ENCODE assay signal across 10 cellular contexts in genomic region chr10:6211341-6212265, GRCh38. TPM values are rescaled to one million over a fixed set of nuclear protein-coding genes. Genes with fewer than 3 reads are reported as not detected.
A peak's percentile ranks its signal among the peaks of the same experiment; 100 is the strongest.
DNase-seq lines count a peak whose midpoint lies in the region; ATAC-seq, FAIRE-seq and TF ChIP-seq lines count a peak whose summit lies in the region.
"Had no signal": no experiment of that assay in that cellular context is flagged by ENCODE, and none has a peak within 500 bp of the region (broad histone marks: within the 10 kb centered on the region; RNA-seq: fewer than 3 reads in every experiment).

No MANE protein-coding gene starts in this region.

- no peaks in the 10 kb centered on the region for H3K27me3 Mint-ChIP-seq in natural killer cell treated with Interleukin-12 subunit alpha and Interleukin-12 subunit beta and Interleukin-15 and Interleukin-18, amount 100 ng/mL, for 72 hours
- H3K27me3 Mint-ChIP-seq in natural killer cell (ENCODE audit: low read depth in 2 of 2): no peaks in the 10 kb centered on the region

- no peak overlapping the region for H3K27ac Mint-ChIP-seq in natural killer cell treated with Interleukin-12 subunit alpha and Interleukin-12 subunit beta and Interleukin-15 and Interleukin-18, amount 100 ng/mL, for 72 hours
- no peak overlapping the region for H3K27ac Mint-ChIP-seq in natural killer cell
- H3K27ac Mint-ChIP-seq in stimulated activated effector memory CD8-positive, alpha-beta T cell treated with anti-CD3 and anti-CD28 coated beads, Interleukin-12 subunit alpha, Interleukin-12 subunit beta, amount 100 ng/mL, for 72 hours: no peak overlapping the region

- TF ChIP-seq CTCF in natural killer cell (IDR thresholded peaks at IDR 0.05): no peak
- no peak for TF ChIP-seq CTCF in neural cell (IDR thresholded peaks at IDR 0.05; ENCODE audit: poor library complexity, severe bottlenecking)

- intact Hi-C loops in natural killer cell (cut with micrococcal nuclease): no loop called here

- no peak overlapping the region for H3K4me3 Mint-ChIP-seq in natural killer cell treated with Interleukin-12 subunit alpha and Interleukin-12 subunit beta and Interleukin-15 and Interleukin-18, amount 100 ng/mL, for 72 hours
- no peak overlapping the region for H3K4me3 Mint-ChIP-seq in natural killer cell
- no peak overlapping the region for H3K4me3 Mint-ChIP-seq in stimulated activated effector memory CD8-positive, alpha-beta T cell treated with anti-CD3 and anti-CD28 coated beads, Interleukin-12 subunit alpha, Interleukin-12 subunit beta, amount 100 ng/mL, for 72 hours

- H3K4me1 Mint-ChIP-seq in natural killer cell treated with Interleukin-12 subunit alpha and Interleukin-12 subunit beta and Interleukin-15 and Interleukin-18, amount 100 ng/mL, for 72 hours (ENCODE audit: low read depth in 2 of 2): peaks cover 14 to 31% of the 10 kb centered on the region in 2 donors
- H3K4me1 Mint-ChIP-seq in natural killer cell: no peaks in the 10 kb centered on the region
- H3K4me1 Mint-ChIP-seq in stimulated activated effector memory CD8-positive, alpha-beta T cell treated with anti-CD3 and anti-CD28 coated beads, Interleukin-12 subunit alpha, Interleukin-12 subunit beta, amount 100 ng/mL, for 72 hours: peaks cover 30% of the 10 kb centered on the region

- H3K79me2 ChIP-seq in neural cell (replicated peaks; ENCODE audit: insufficient read depth, low read length): peaks cover 32% of the 10 kb centered on the region

- no peaks in the 10 kb centered on the region for H3F3A ChIP-seq in neural cell (ENCODE audit: insufficient read depth, low read length, poor library complexity, severe bottlenecking)

- H3K36me3 ChIP-seq in neural cell (ENCODE audit: insufficient read depth, low read length): no peaks in the 10 kb centered on the region

- H3K4me3 ChIP-seq in neural cell (ENCODE audit: low read length): peak overlapping the region; percentile 23

- no peak for TF ChIP-seq RAD21 in neural cell (conservative IDR thresholded peaks at IDR 0.05)

- no peak for TF ChIP-seq EP300 in neural cell (conservative IDR thresholded peaks at IDR 0.05; ENCODE audit: poor library complexity, severe bottlenecking)

- FAIRE-seq in frontal cortex (lab: Jason Lieb, UNC): no peak

- no peak overlapping the region for H3K4me2 ChIP-seq in neural cell (ENCODE audit: low read length)

- no peaks in the 10 kb centered on the region for H3K9me3 Mint-ChIP-seq in natural killer cell treated with Interleukin-12 subunit alpha and Interleukin-12 subunit beta and Interleukin-15 and Interleukin-18, amount 100 ng/mL, for 72 hours
- H3K9me3 Mint-ChIP-seq in natural killer cell: no peaks in the 10 kb centered on the region
- H3K9me3 Mint-ChIP-seq in stimulated activated effector memory CD8-positive, alpha-beta T cell treated with anti-CD3 and anti-CD28 coated beads, Interleukin-12 subunit alpha, Interleukin-12 subunit beta, amount 100 ng/mL, for 72 hours: no peaks in the 10 kb centered on the region

- no peaks in the 10 kb centered on the region for H4K20me1 ChIP-seq in neural cell (ENCODE audit: insufficient read depth)

- peak overlapping the region; percentile 20 for H3K9ac ChIP-seq in neural cell (ENCODE audit: low read length)

- no peak for ATAC-seq in natural killer cell treated with Interleukin-12 subunit alpha and Interleukin-12 subunit beta and Interleukin-15 and Interleukin-18, amount 100 ng/mL, for 72 hours
- no peak for ATAC-seq in natural killer cell
- no peak for ATAC-seq in GM19023 (IDR thresholded peaks at IDR 0.05; ENCODE audit: unreplicated experiment)
- ATAC-seq in stimulated activated effector memory CD8-positive, alpha-beta T cell treated with anti-CD3 and anti-CD28 coated beads, Interleukin-12 subunit alpha, Interleukin-12 subunit beta, amount 100 ng/mL, for 72 hours: no peak

- DNase-seq in natural killer cell treated with Interleukin-12 subunit alpha and Interleukin-12 subunit beta and Interleukin-15 and Interleukin-18, amount 100 ng/mL, for 72 hours (ENCODE audit: low spot score): peak; percentile 39
- DNase-seq in natural killer cell (no peak), frontal cortex (ENCODE audit: low spot score in 2 of 2) (peak; percentile 74 to 81), GDM1 (lab: John Stamatoyannopoulos, UW) (no peak)
- DNase-seq in stimulated activated naive CD4-positive, alpha-beta T cell (lab: John Stamatoyannopoulos, UW): no peak
- DNase-seq in stimulated activated effector memory CD8-positive, alpha-beta T cell treated with anti-CD3 and anti-CD28 coated beads, Interleukin-12 subunit alpha, Interleukin-12 subunit beta, amount 100 ng/mL, for 72 hours (ENCODE audit: low spot score in 2 of 2): no peak
- DNase-seq: activated naive CD4-positive, alpha-beta T cell treated with Interleukin-2 at 50 U/mL for 16 hours; NCI-H1092 treated with DMSO at 0.1 percent for 48 hours had no signal

- H2AFZ ChIP-seq in neural cell (ENCODE audit: low read depth, low read length): no peak overlapping the region

- H3K9me2 ChIP-seq in neural cell (ENCODE audit: insufficient read depth, low read length): no peaks in the 10 kb centered on the region

- no peaks in the 10 kb centered on the region for H3K9me3 ChIP-seq in neural cell (ENCODE audit: low read length)

- H3K36me3 Mint-ChIP-seq in natural killer cell treated with Interleukin-12 subunit alpha and Interleukin-12 subunit beta and Interleukin-15 and Interleukin-18, amount 100 ng/mL, for 72 hours: peaks cover 8% of the 10 kb centered on the region
- no peaks in the 10 kb centered on the region for H3K36me3 Mint-ChIP-seq in natural killer cell
- H3K36me3 Mint-ChIP-seq in stimulated activated effector memory CD8-positive, alpha-beta T cell treated with anti-CD3 and anti-CD28 coated beads, Interleukin-12 subunit alpha, Interleukin-12 subunit beta, amount 100 ng/mL, for 72 hours: peaks cover 89% of the 10 kb centered on the region

- H3K27ac ChIP-seq in neural cell (ENCODE audit: low read length): peak overlapping the region; percentile 37

- no peaks in the 10 kb centered on the region for H3K27me3 ChIP-seq in neural cell (ENCODE audit: insufficient read depth, low read depth, low read length)

TF ChIP-seq in neural cell, 6 proteins besides CTCF, POLR2A, EP300 and RAD21:
- no peak for TF ChIP-seq TAF1 (IDR thresholded peaks at IDR 0.05; ENCODE audit: low read depth)
- no peak for TF ChIP-seq EZH2 (IDR thresholded peaks at IDR 0.05; ENCODE audit: borderline replicate concordance, insufficient read depth, low read length, poor library complexity, severe bottlenecking)
- no peak for TF ChIP-seq MXI1 (conservative IDR thresholded peaks at IDR 0.05; ENCODE audit: poor library complexity, severe bottlenecking)
- no peak for TF ChIP-seq POLR2AphosphoS5 (IDR thresholded peaks at IDR 0.05)
- no peak for TF ChIP-seq REST (IDR thresholded peaks at IDR 0.05; ENCODE audit: borderline replicate concordance)

RNA-seq across cellular contexts. Expression of gene PFKFB3, which starts 8.9 kb away (rescaled TPM):
- total RNA-seq in natural killer cell treated with Interleukin-12 subunit alpha and Interleukin-12 subunit beta and Interleukin-15 and Interleukin-18, amount 100 ng/mL, for 72 hours: 100 to 1,000 TPM; 190 to 256 TPM
- total RNA-seq in natural killer cell (10 to 100 TPM; 33.4 to 59.7 (median 39.0) TPM), frontal cortex (14.3 TPM)
- polyA plus RNA-seq in neural cell: 33.4 and 36.2 TPM in 2 replicates
- polyA minus RNA-seq in neural cell: 24.1 and 30.2 TPM in 2 replicates

Comparison
In these comparisons a context has a peak if more than half of its experiments do, and no peak if none do; other contexts are left out.
1. DNase-seq: peak in natural killer cell treated with Interleukin-12 subunit alpha and Interleukin-12 subunit beta and Interleukin-15 and Interleukin-18, amount 100 ng/mL, for 72 hours (single experiment) and frontal cortex (2 of 2); none in natural killer cell (single experiment), stimulated activated naive CD4-positive, alpha-beta T cell (0 of 6), stimulated activated effector memory CD8-positive, alpha-beta T cell treated with anti-CD3 and anti-CD28 coated beads, Interleukin-12 subunit alpha, Interleukin-12 subunit beta, amount 100 ng/mL, for 72 hours (0 of 2) and GDM1 (single experiment).